ENCODE assay signal across 11 cellular contexts in genomic region chr1:229972600-229973296, GRCh38.
DNase-seq lines count a peak whose midpoint lies in the region; ATAC-seq and TF ChIP-seq lines count a peak whose summit lies in the region.
"Had no signal": no experiment of that assay in that cellular context is flagged by ENCODE, and none has a peak within 500 bp of the region (broad histone marks: within the 10 kb centered on the region; RNA-seq: fewer than 3 reads in every experiment).

No MANE protein-coding gene starts in this region.

- H3K4me3 Mint-ChIP-seq in stimulated activated naive CD8-positive, alpha-beta T cell treated with anti-CD3 and anti-CD28 coated beads, Interleukin-15, amount 100 ng/mL, for 72 hours, result no peak overlapping the region
- H3K4me3 Mint-ChIP-seq: activated naive CD8-positive, alpha-beta T cell treated with anti-CD3 and anti-CD28 coated beads, Interleukin-2, amount 50 U/mL, for 24 hours had no signal

- peaks cover 15 to 16% of the 10 kb centered on the region in 2 donors for H3K9me3 Mint-ChIP-seq in stimulated activated naive CD8-positive, alpha-beta T cell treated with anti-CD3 and anti-CD28 coated beads, Interleukin-15, amount 100 ng/mL, for 72 hours

- BruUV-seq in OCI-LY7 (replicated peaks; lab: Mats Ljungman, UMichigan), result no TSS peak

- intact Hi-C loops in OCI-LY7 (cut with micrococcal nuclease; ENCODE audit: unreplicated experiment) (no loop called here), upper lobe of right lung (cut with DNase I) (no loop called here), uterus (cut with DNase I; ENCODE audit: low total_unique reads) (no loop called here)

- no peak overlapping the region for H3K27ac Mint-ChIP-seq in stimulated activated naive CD8-positive, alpha-beta T cell treated with anti-CD3 and anti-CD28 coated beads, Interleukin-15, amount 100 ng/mL, for 72 hours
- H3K27ac Mint-ChIP-seq: activated naive CD8-positive, alpha-beta T cell treated with anti-CD3 and anti-CD28 coated beads, Interleukin-2, amount 50 U/mL, for 24 hours had no signal

- TF ChIP-seq CTCF in OCI-LY7 (conservative IDR thresholded peaks at IDR 0.05; ENCODE audit: low read length), result peak; percentile 64
- peak; percentile 19 for TF ChIP-seq CTCF in hepatocyte (IDR thresholded peaks at IDR 0.05; ENCODE audit: poor library complexity)
- TF ChIP-seq CTCF in upper lobe of right lung (IDR thresholded peaks at IDR 0.05), result peak; percentile 29
- no peak for TF ChIP-seq CTCF in uterus (IDR thresholded peaks at IDR 0.05)

- ATAC-seq in stimulated activated naive CD8-positive, alpha-beta T cell treated with anti-CD3 and anti-CD28 coated beads, Interleukin-15, Interleukin-2, amounts not matched to agents 100 U/mL and 50 U/mL, for 24 hours, result no peak
- ATAC-seq in stimulated activated naive CD8-positive, alpha-beta T cell treated with anti-CD3 and anti-CD28 coated beads, Interleukin-15, amount 100 ng/mL, for 72 hours, result no peak
- peak; percentile 37 for ATAC-seq in upper lobe of right lung
- ATAC-seq: activated naive CD8-positive, alpha-beta T cell treated with anti-CD3 and anti-CD28 coated beads, Interleukin-2, amount 50 U/mL, for 24 hours had no signal

- H3K27ac ChIP-seq in OCI-LY7 (ENCODE audit: low read depth, low read length, poor library complexity, severe bottlenecking) (no peak overlapping the region), hepatocyte (no peak overlapping the region), upper lobe of right lung (no peak overlapping the region), uterus (no peak overlapping the region)
- H3K27ac ChIP-seq: BLaER1 had no signal

- H3K4me1 Mint-ChIP-seq in stimulated activated naive CD8-positive, alpha-beta T cell treated with anti-CD3 and anti-CD28 coated beads, Interleukin-15, amount 100 ng/mL, for 72 hours, result no peaks in the 10 kb centered on the region

- H3K4me3 ChIP-seq in OCI-LY7 (ENCODE audit: low read depth, low read length, poor library complexity, severe bottlenecking) (no peak overlapping the region), hepatocyte (no peak overlapping the region), upper lobe of right lung (no peak overlapping the region), uterus (no peak overlapping the region)
- H3K4me3 ChIP-seq: BLaER1 had no signal

- CTCF ChIA-PET in OCI-LY7 (lab: Charles Lee; ENCODE audit: unreplicated experiment), result no interaction called here

- H3K9me3 ChIP-seq in OCI-LY7 (ENCODE audit: low read length), result 0 out of 2 replicates have a peak, but pooled peaks cover under 1% of the 10 kb centered on the region
- H3K9me3 ChIP-seq in hepatocyte (ENCODE audit: low read depth), result peaks cover 4% of the 10 kb centered on the region
- H3K9me3 ChIP-seq in upper lobe of right lung, result no peaks in the 10 kb centered on the region
- H3K9me3 ChIP-seq in uterus, result no peaks in the 10 kb centered on the region

- H3K4me2 ChIP-seq in OCI-LY7 (ENCODE audit: low read length) (no peak overlapping the region), hepatocyte (no peak overlapping the region)
- H3K4me2 ChIP-seq: BLaER1 had no signal

- H3K4me1 ChIP-seq in OCI-LY7 (ENCODE audit: insufficient read depth, low read length, poor library complexity, severe bottlenecking) (no peaks in the 10 kb centered on the region), hepatocyte (ENCODE audit: insufficient read depth) (no peaks in the 10 kb centered on the region), upper lobe of right lung (no peaks in the 10 kb centered on the region), uterus (no peaks in the 10 kb centered on the region)
- H3K4me1 ChIP-seq: BLaER1 had no signal

- H3K9me2 ChIP-seq in OCI-LY7 (ENCODE audit: insufficient read depth, low read length), result no peaks in the 10 kb centered on the region
- H3K9me2 ChIP-seq in hepatocyte (replicated peaks; ENCODE audit: insufficient read depth), result no peaks in the 10 kb centered on the region

- H4K20me1 ChIP-seq in OCI-LY7 (ENCODE audit: insufficient read depth, low read length), result no peaks in the 10 kb centered on the region
- no peaks in the 10 kb centered on the region for H4K20me1 ChIP-seq in hepatocyte (ENCODE audit: insufficient read depth, poor library complexity, severe bottlenecking)
- H4K20me1 ChIP-seq: BLaER1 had no signal

- peak; percentile 7 for DNase-seq in stimulated activated naive CD8-positive, alpha-beta T cell treated with anti-CD3 and anti-CD28 coated beads, Interleukin-15, Interleukin-2, amounts not matched to agents 100 U/mL and 50 U/mL, for 24 hours
- no peak for DNase-seq in stimulated activated naive CD8-positive, alpha-beta T cell treated with anti-CD3 and anti-CD28 coated beads, Interleukin-15, amount 100 ng/mL, for 72 hours
- DNase-seq in OCI-LY7 (ENCODE audit: low spot score) (peak; percentile 10), hepatocyte (ENCODE audit: low spot score) (no peak), upper lobe of right lung (no peak), NCI-H510A treated with DMSO at 0.1 percent for 48 hours (lab: John Stamatoyannopoulos, UW) (no peak), uterus (no peak), SHP77 treated with DMSO at 0.1 percent for 48 hours (lab: John Stamatoyannopoulos, UW) (no peak)
- DNase-seq: activated naive CD8-positive, alpha-beta T cell treated with anti-CD3 and anti-CD28 coated beads, Interleukin-2, amount 50 U/mL, for 24 hours; NCI-H2081 had no signal

- H3K36me3 ChIP-seq in OCI-LY7 (ENCODE audit: insufficient read depth, low read length) (no peaks in the 10 kb centered on the region), hepatocyte (replicated peaks; ENCODE audit: insufficient read depth, low read depth) (no peaks in the 10 kb centered on the region), upper lobe of right lung (no peaks in the 10 kb centered on the region), uterus (no peaks in the 10 kb centered on the region)
- H3K36me3 ChIP-seq: BLaER1 had no signal

- WGBS in hepatocyte (ENCODE audit: low lambda C conversion rate, missing lambda C conversion rate), result 88% methylated on average over 9 of the region's 9 CpGs

- H2AFZ ChIP-seq in OCI-LY7 (ENCODE audit: low read length) (no peak overlapping the region), hepatocyte (no peak overlapping the region)

- H3K27me3 Mint-ChIP-seq in stimulated activated naive CD8-positive, alpha-beta T cell treated with anti-CD3 and anti-CD28 coated beads, Interleukin-15, amount 100 ng/mL, for 72 hours, result peaks cover 11% of the 10 kb centered on the region

- no peak for TF ChIP-seq POLR2A in uterus (IDR thresholded peaks at IDR 0.05)

- H3K27me3 ChIP-seq in hepatocyte (no peaks in the 10 kb centered on the region), upper lobe of right lung (no peaks in the 10 kb centered on the region), uterus (no peaks in the 10 kb centered on the region)
- H3K27me3 ChIP-seq: BLaER1 had no signal

- H3K79me2 ChIP-seq in OCI-LY7 (ENCODE audit: insufficient read depth, low read depth, low read length) (no peaks in the 10 kb centered on the region), hepatocyte (no peaks in the 10 kb centered on the region)

- POLR2A ChIA-PET in OCI-LY7 (lab: Charles Lee), result no interaction called here

Comparison
In these comparisons a context has a peak if more than half of its experiments do, and no peak if none do; other contexts are left out.
1. DNase-seq: peak in stimulated activated naive CD8-positive, alpha-beta T cell treated with anti-CD3 and anti-CD28 coated beads, Interleukin-15, Interleukin-2, amounts not matched to agents 100 U/mL and 50 U/mL, for 24 hours (single experiment) and OCI-LY7 (single experiment); none in stimulated activated naive CD8-positive, alpha-beta T cell treated with anti-CD3 and anti-CD28 coated beads, Interleukin-15, amount 100 ng/mL, for 72 hours (0 of 2), hepatocyte (single experiment), upper lobe of right lung (single experiment), NCI-H510A treated with DMSO at 0.1 percent for 48 hours (single experiment), uterus (0 of 2) and SHP77 treated with DMSO at 0.1 percent for 48 hours (single experiment).
2. CTCF ChIP-seq: peak in OCI-LY7 (single experiment), hepatocyte (single experiment) and upper lobe of right lung (single experiment); none in uterus (0 of 4).